ENCODE assay signal across 8 cellular contexts in genomic region chr10:104642311-104643022, GRCh38. TPM values are rescaled to one million over a fixed set of nuclear protein-coding genes. Genes with fewer than 3 reads are reported as not detected.
DNase-seq lines count a peak whose midpoint lies in the region; ATAC-seq and TF ChIP-seq lines count a peak whose summit lies in the region.

No MANE protein-coding gene starts in this region.

- no peaks in the 10 kb centered on the region for H3K9me3 ChIP-seq in osteoblast (ENCODE audit: low read depth, low read length)

- no peak overlapping the region for H3K27ac ChIP-seq in osteoblast (ENCODE audit: low read depth, low read length)

- TF ChIP-seq CTCF in fibroblast of mammary gland (conservative IDR thresholded peaks at IDR 0.05; ENCODE audit: control insufficient read depth, insufficient read depth, low read depth, low read length) (peak; percentile 32), osteoblast (IDR thresholded peaks at IDR 0.05; ENCODE audit: extremely low read depth, low read depth, low read length) (no peak)

- H3K36me3 ChIP-seq in osteoblast (ENCODE audit: insufficient read depth, low read length), result no peaks in the 10 kb centered on the region

- H3K79me2 ChIP-seq in osteoblast (ENCODE audit: insufficient read depth, low read length), result no peaks in the 10 kb centered on the region

- ATAC-seq in GM18519 (IDR thresholded peaks at IDR 0.05; ENCODE audit: low FRiP score, unreplicated experiment), result no peak

- no peak overlapping the region for H3K4me2 ChIP-seq in osteoblast (ENCODE audit: insufficient read depth, low read length)

- H3K27me3 ChIP-seq in osteoblast (ENCODE audit: insufficient read depth, low read length), result peaks cover 29% of the 10 kb centered on the region

- H3K4me3 ChIP-seq in fibroblast of mammary gland (ENCODE audit: control insufficient read depth, low read depth, low read length), result no peak overlapping the region
- H3K4me3 ChIP-seq in osteoblast (ENCODE audit: insufficient read depth, low read length), result no peak overlapping the region

- no peaks in the 10 kb centered on the region for H3K4me1 ChIP-seq in osteoblast (ENCODE audit: insufficient read depth, low read length)

- DNase-seq in EL (peak; percentile 46), NCI-H1105 treated with DMSO at 0.1 percent for 48 hours (lab: John Stamatoyannopoulos, UW) (peak; percentile 78), fibroblast of mammary gland (ENCODE audit: low read depth) (peak; percentile 17), osteoblast (ENCODE audit: insufficient read length, low spot score, missing footprints) (peak; percentile 79), NCI-H2196 treated with DMSO at 0.1 percent for 48 hours (lab: John Stamatoyannopoulos, UW; ENCODE audit: unreplicated experiment) (no peak), GM19240 (ENCODE audit: insufficient read length, low spot score) (no peak), GM19238 (ENCODE audit: insufficient read length, low spot score) (no peak)

- H2AFZ ChIP-seq in osteoblast (ENCODE audit: low read length), result no peak overlapping the region

- H4K20me1 ChIP-seq in osteoblast (ENCODE audit: insufficient read depth, low read length), result no peaks in the 10 kb centered on the region

RNA-seq across cellular contexts. Expression of gene SORCS3, which starts 1.4 kb away (rescaled TPM):
- not detected in 2 replicates for total RNA-seq in osteoblast

Comparison
In these comparisons a context has a peak if more than half of its experiments do, and no peak if none do; other contexts are left out.
1. DNase-seq: peak in EL (single experiment), NCI-H1105 treated with DMSO at 0.1 percent for 48 hours (single experiment), fibroblast of mammary gland (single experiment) and osteoblast (single experiment); none in NCI-H2196 treated with DMSO at 0.1 percent for 48 hours (single experiment), GM19240 (single experiment) and GM19238 (single experiment).